Comparison of ENCODE assay signal across 14 cellular contexts in the genomic region with DNA sequence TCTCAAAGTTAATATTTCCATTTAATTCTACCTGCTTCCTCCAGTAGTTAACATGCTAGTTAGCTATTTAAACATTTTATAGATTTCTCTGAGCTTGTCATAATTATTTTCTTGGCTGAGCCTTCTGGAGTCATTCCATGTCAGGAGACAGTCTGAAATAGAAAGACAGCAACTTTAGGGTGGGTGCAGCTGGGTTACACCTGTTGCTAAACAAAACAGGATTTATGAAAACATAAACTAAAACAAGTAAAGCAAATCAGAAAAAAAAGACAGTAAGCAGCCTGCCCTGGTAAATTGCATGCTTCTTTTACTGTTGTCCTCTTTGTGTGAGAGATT.
A peak's percentile ranks its signal among the peaks of the same experiment; 100 is the strongest.
DNase-seq lines count a peak whose midpoint lies in the region; ATAC-seq and TF ChIP-seq lines count a peak whose summit lies in the region.
"Had no signal": no experiment of that assay in that cellular context is flagged by ENCODE, and none has a peak within 500 bp of the region (broad histone marks: within the 10 kb centered on the region; RNA-seq: fewer than 3 reads in every experiment).

No MANE protein-coding gene starts in this region.

- H3K27me3 ChIP-seq in tibial nerve = no peaks in the 10 kb centered on the region

- CTCF ChIA-PET in activated CD4-positive, alpha-beta T cell treated with anti-CD3 and anti-CD28 coated beads, Interleukin-2, amount 10 ng/mL, durations not matched to agents 7 days and 5 days (lab: Charles Lee) = no interaction called here
- CTCF ChIA-PET in activated B cell treated with CpG ODN at 0.5 μM for 24 hours (lab: Charles Lee) = interaction anchor here (1.0 to 2.9 kb wide), 3 partner anchors 127 to 399 kb away, joined by 3 to 12 read pairs (median 3); no protein-coding TSS in a partner anchor

- peaks cover 0 to 34% (median 21%) of the 10 kb centered on the region in 4 donors for H3K4me1 ChIP-seq in tibial nerve

- no peaks in the 10 kb centered on the region for H3K9me3 Mint-ChIP-seq in activated CD4-positive, alpha-beta T cell treated with anti-CD3 and anti-CD28 coated beads, Interleukin-2, amount 10 ng/mL, durations not matched to agents 7 days and 5 days
- H3K9me3 Mint-ChIP-seq in activated B cell treated with CpG ODN at 0.5 μM for 24 hours (no peaks in the 10 kb centered on the region), mesothelial cell of epicardium (peaks cover 3% of the 10 kb centered on the region)
- H3K9me3 Mint-ChIP-seq: stimulated activated naive B cell treated with anti-CD40 and anti-IgM and Interleukin-4, amounts not matched to agents 10 μg/mL and 1 μg/mL and 100 μg/mL, for 72 hours had no signal

- peak overlapping the region; percentile 15 for H3K4me3 Mint-ChIP-seq in activated CD4-positive, alpha-beta T cell treated with anti-CD3 and anti-CD28 coated beads, Interleukin-2, amount 10 ng/mL, durations not matched to agents 7 days and 5 days
- H3K4me3 Mint-ChIP-seq in activated B cell treated with CpG ODN at 0.5 μM for 24 hours (peak overlapping the region; percentile 33), mesothelial cell of epicardium (no peak overlapping the region)
- H3K4me3 Mint-ChIP-seq: stimulated activated naive B cell treated with anti-CD40 and anti-IgM and Interleukin-4, amounts not matched to agents 10 μg/mL and 1 μg/mL and 100 μg/mL, for 72 hours had no signal

- peaks cover 4% of the 10 kb centered on the region for H3K27me3 Mint-ChIP-seq in activated CD4-positive, alpha-beta T cell treated with anti-CD3 and anti-CD28 coated beads, Interleukin-2, amount 10 ng/mL, durations not matched to agents 7 days and 5 days
- H3K27me3 Mint-ChIP-seq in activated B cell treated with CpG ODN at 0.5 μM for 24 hours (no peaks in the 10 kb centered on the region), mesothelial cell of epicardium (ENCODE audit: low read depth) (no peaks in the 10 kb centered on the region)
- H3K27me3 Mint-ChIP-seq: naive B cell; stimulated activated naive B cell treated with anti-CD40 and anti-IgM and Interleukin-4, amounts not matched to agents 10 μg/mL and 1 μg/mL and 100 μg/mL, for 72 hours had no signal

- no peak for DNase-seq in activated CD4-positive, alpha-beta T cell treated with anti-CD3 and anti-CD28 coated beads, Interleukin-2, amount 10 ng/mL, durations not matched to agents 7 days and 5 days
- DNase-seq in activated CD4-positive, alpha-beta T cell treated with anti-CD3 and anti-CD28 coated beads, Interleukin-2, amount 50 U/mL, for 4 hours = no peak
- no peak for DNase-seq in activated B cell treated with CpG ODN at 0.5 μM for 24 hours
- no peak for DNase-seq in mesothelial cell of epicardium (ENCODE audit: low spot score in 2 of 2, unreplicated experiment in 2 of 2)
- no peak for DNase-seq in tibial nerve (ENCODE audit: low spot score in 2 of 2)
- no peak for DNase-seq in NCI-H510A (lab: John Stamatoyannopoulos, UW)
- DNase-seq in NCI-H2081 treated with DMSO at 0.1 percent for 48 hours (lab: John Stamatoyannopoulos, UW) = no peak
- DNase-seq in nucleus accumbens (lab: John Stamatoyannopoulos, UW) = no peak
- DNase-seq: activated CD8-positive, alpha-beta memory T cell treated with anti-CD3 and anti-CD28 coated beads for 24 hours; amniotic stem cell; naive B cell; NK-92 treated with Interleukin-12 subunit alpha and Interleukin-12 subunit beta, amount 100 ng/mL, for 24 hours; stimulated activated CD4-positive, alpha-beta T cell treated with anti-CD3 and anti-CD28 coated beads, Interleukin-1b, Interleukin-23, amount 100 ng/mL, for 48 hours; stimulated activated naive B cell treated with anti-CD40 and anti-IgM and Interleukin-4, amounts not matched to agents 10 μg/mL and 1 μg/mL and 100 μg/mL, for 72 hours had no signal

- ATAC-seq in activated B cell treated with CpG ODN at 0.5 μM for 24 hours (ENCODE audit: low read depth) = no peak

- peaks cover 2% of the 10 kb centered on the region for H3K36me3 Mint-ChIP-seq in activated CD4-positive, alpha-beta T cell treated with anti-CD3 and anti-CD28 coated beads, Interleukin-2, amount 10 ng/mL, durations not matched to agents 7 days and 5 days (ENCODE audit: low read depth)
- H3K36me3 Mint-ChIP-seq in activated B cell treated with CpG ODN at 0.5 μM for 24 hours (ENCODE audit: low read depth) = no peaks in the 10 kb centered on the region
- no peaks in the 10 kb centered on the region for H3K36me3 Mint-ChIP-seq in mesothelial cell of epicardium
- H3K36me3 Mint-ChIP-seq: naive B cell; stimulated activated naive B cell treated with anti-CD40 and anti-IgM and Interleukin-4, amounts not matched to agents 10 μg/mL and 1 μg/mL and 100 μg/mL, for 72 hours had no signal

- no peak overlapping the region for H3K27ac Mint-ChIP-seq in activated CD4-positive, alpha-beta T cell treated with anti-CD3 and anti-CD28 coated beads, Interleukin-2, amount 10 ng/mL, durations not matched to agents 7 days and 5 days
- H3K27ac Mint-ChIP-seq in activated B cell treated with CpG ODN at 0.5 μM for 24 hours = no peak overlapping the region
- peak overlapping the region; percentile 58 for H3K27ac Mint-ChIP-seq in mesothelial cell of epicardium

- no peak for TF ChIP-seq POLR2A in tibial nerve (IDR thresholded peaks at IDR 0.05)

- no peak overlapping the region for H3K4me3 ChIP-seq in tibial nerve

- POLR2A ChIA-PET in activated CD4-positive, alpha-beta T cell treated with anti-CD3 and anti-CD28 coated beads, Interleukin-2, amount 10 ng/mL, durations not matched to agents 7 days and 5 days (lab: Charles Lee) = no interaction called here
- POLR2A ChIA-PET in activated B cell treated with CpG ODN at 0.5 μM for 24 hours (lab: Charles Lee) = interaction anchor here (0.7 to 2.8 kb wide), 14 partner anchors 13 to 614 kb away, joined by 3 to 31 read pairs (median 10); partner anchors contain the start of gene TRIM13

- H3K27ac ChIP-seq in tibial nerve = peak overlapping the region; percentile 33 to 83 (median 81)

- no peaks in the 10 kb centered on the region for H3K36me3 ChIP-seq in tibial nerve

- no peaks in the 10 kb centered on the region for H3K9me3 ChIP-seq in tibial nerve

- TF ChIP-seq EP300 in tibial nerve (IDR thresholded peaks at IDR 0.05) = no peak

- peaks cover 3% of the 10 kb centered on the region for H3K4me1 Mint-ChIP-seq in activated CD4-positive, alpha-beta T cell treated with anti-CD3 and anti-CD28 coated beads, Interleukin-2, amount 10 ng/mL, durations not matched to agents 7 days and 5 days
- H3K4me1 Mint-ChIP-seq in activated B cell treated with CpG ODN at 0.5 μM for 24 hours (peaks cover 3% of the 10 kb centered on the region), mesothelial cell of epicardium (peaks cover 13% of the 10 kb centered on the region)

- TF ChIP-seq CTCF in activated B cell treated with CpG ODN at 0.5 μM for 24 hours (IDR thresholded peaks at IDR 0.05) (no peak), mesothelial cell of epicardium (IDR thresholded peaks at IDR 0.05; ENCODE audit: unreplicated experiment) (no peak), tibial nerve (IDR thresholded peaks at IDR 0.05) (no peak)

- intact Hi-C loops in activated B cell treated with CpG ODN at 0.5 μM for 24 hours (cut with micrococcal nuclease) = loop anchor here (2.0 to 5.0 kb wide), 4 partner anchors 269 to 431 kb away; no protein-coding TSS in a partner anchor
